ENCODE assay signal across 9 cellular contexts in genomic region chr2:68943581-68944568, GRCh38. TPM values are rescaled to one million over a fixed set of nuclear protein-coding genes. Genes with fewer than 3 reads are reported as not detected.
DNase-seq lines count a peak whose midpoint lies in the region; ATAC-seq and TF ChIP-seq lines count a peak whose summit lies in the region.
"Had no signal": no experiment of that assay in that cellular context is flagged by ENCODE, and none has a peak within 500 bp of the region (broad histone marks: within the 10 kb centered on the region; RNA-seq: fewer than 3 reads in every experiment).

No MANE protein-coding gene starts in this region.

- no peaks in the 10 kb centered on the region for H3K36me3 ChIP-seq in colonic mucosa

- H3K4me1 ChIP-seq in colonic mucosa = no peaks in the 10 kb centered on the region

- DNase-seq in D341Med (ENCODE audit: low spot score) (peak; percentile 75), NCI-H460 (ENCODE audit: extremely low read depth, low read depth) (peak; percentile 84), colonic mucosa (peak; percentile 65), kidney tubule cell (ENCODE audit: low spot score) (peak; percentile 74)
- peak; percentile 28 for DNase-seq in activated CD4-positive, alpha-beta T cell treated with anti-CD3 and anti-CD28 coated beads for 1 hour
- DNase-seq in stimulated activated CD4-positive, alpha-beta T cell treated with anti-CD3 and anti-CD28 coated beads, Interleukin-4, amount 100 ng/mL, for 24 hours = peak; percentile 61

- no peaks in the 10 kb centered on the region for H3K27me3 ChIP-seq in colonic mucosa

- ATAC-seq in HG02852 (IDR thresholded peaks at IDR 0.05; ENCODE audit: unreplicated experiment) (peak; percentile 55), GM19455 (IDR thresholded peaks at IDR 0.05; ENCODE audit: unreplicated experiment) (no peak)

- intact Hi-C loops in colonic mucosa (cut with DNase I) = loop anchor here (10.0 kb wide), 1 partner anchor 361 kb away; no protein-coding TSS in a partner anchor

- H3K4me3 ChIP-seq in colonic mucosa = no peak overlapping the region

- H3K27ac ChIP-seq in colonic mucosa = no peak overlapping the region

- TF ChIP-seq CTCF in colonic mucosa (IDR thresholded peaks at IDR 0.05) = peak; percentile 75

- no peak overlapping the region for H3K9ac ChIP-seq in colonic mucosa (ENCODE audit: low read depth in 2 of 2, low read length in 2 of 2)

- no peaks in the 10 kb centered on the region for H3K9me3 ChIP-seq in colonic mucosa

RNA-seq across cellular contexts. Expression of gene GKN2, which starts 8.8 kb away (rescaled TPM):
- total RNA-seq in NCI-H460 (2014; rRNA removed; shearing (Covaris generic)) = 1.6 TPM in 2 replicates
- polyA plus RNA-seq in NCI-H460 (2014; cell fraction: nucleus; rRNA removed) = not detected in 2 replicates
- total RNA-seq in colonic mucosa = under 1 TPM in 1 of 2 donors, not detected in 1; 0.32 TPM
- total RNA-seq: T-helper 2 cell treated with Interferon-gamma antibody and Interleukin-4, amounts not matched to agents 100 ng/mL and 5 ng/mL, for 36 hours had no signal

RNA-seq across cellular contexts. Expression of gene GKN1, which starts 30.6 kb away (rescaled TPM):
- total RNA-seq in NCI-H460 (2014; rRNA removed; shearing (Covaris generic)) = 1.6 and 2.1 TPM in 2 replicates
- polyA plus RNA-seq in NCI-H460 (2014; cell fraction: nucleus; rRNA removed) = 0.31 TPM in 1 of 2 replicates, not detected in the other
- not detected for total RNA-seq in colonic mucosa
- total RNA-seq: T-helper 2 cell treated with Interferon-gamma antibody and Interleukin-4, amounts not matched to agents 100 ng/mL and 5 ng/mL, for 36 hours had no signal

Comparison
In these comparisons a context has a peak if more than half of its experiments do, and no peak if none do; other contexts are left out.
1. DNase-seq: peak in every context shown above with its lines; median percentile 84 in NCI-H460; 75 in D341Med; 74 in kidney tubule cell; 65 in colonic mucosa; 61 in stimulated activated CD4-positive, alpha-beta T cell treated with anti-CD3 and anti-CD28 coated beads, Interleukin-4, amount 100 ng/mL, for 24 hours; 28 in activated CD4-positive, alpha-beta T cell treated with anti-CD3 and anti-CD28 coated beads for 1 hour.